In the genomic region with DNA sequence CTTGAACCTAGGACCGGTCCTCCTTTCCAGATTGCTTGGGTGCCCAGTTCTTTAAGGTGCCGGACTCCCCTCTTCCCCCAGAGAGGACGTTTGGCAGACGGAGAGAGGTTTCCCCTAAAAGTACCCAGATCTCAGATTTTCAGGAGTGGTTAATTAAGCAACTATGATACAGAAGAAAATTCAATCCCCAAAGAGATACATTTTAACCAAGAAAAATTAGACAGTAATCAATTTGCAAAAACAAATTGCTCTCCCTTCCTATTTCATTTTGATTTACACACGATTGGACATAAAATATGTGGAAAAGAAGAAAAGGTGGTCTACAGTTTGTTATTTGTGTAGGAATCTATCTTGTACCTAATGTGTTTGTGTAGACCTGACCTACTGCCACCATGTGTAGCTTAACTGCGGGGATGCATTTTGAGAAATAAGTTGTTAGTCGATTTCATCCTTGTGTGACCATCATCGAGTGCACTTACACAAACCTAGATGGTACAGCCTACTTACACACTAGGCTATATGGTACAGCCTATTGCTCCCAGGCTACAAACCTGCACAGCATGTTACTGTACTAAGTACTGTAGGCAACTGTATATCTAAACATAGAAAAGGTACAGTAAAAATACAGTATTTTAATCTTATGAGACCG, we compare ENCODE assay signal across 8 cellular contexts. TPM values are rescaled to one million over a fixed set of nuclear protein-coding genes. Genes with fewer than 3 reads are reported as not detected.
DNase-seq lines count a peak whose midpoint lies in the region; ATAC-seq and TF ChIP-seq lines count a peak whose summit lies in the region.

No MANE protein-coding gene starts in this region.

- H3K4me3 Mint-ChIP-seq in dendritic cell treated with granulocyte-macrophage colony-stimulating factor and Interleukin-4, amounts not matched to agents 40 ng/mL and 50 ng/mL, for 4 days = peak overlapping the region; percentile 97
- peak overlapping the region; percentile 96 to 99 (median 98) for H3K4me3 Mint-ChIP-seq in naive thymus-derived CD8-positive, alpha-beta T cell

- H3K9me3 Mint-ChIP-seq in dendritic cell treated with granulocyte-macrophage colony-stimulating factor and Interleukin-4, amounts not matched to agents 40 ng/mL and 50 ng/mL, for 4 days = no peaks in the 10 kb centered on the region
- H3K9me3 Mint-ChIP-seq in naive thymus-derived CD8-positive, alpha-beta T cell = no peaks in the 10 kb centered on the region

- ATAC-seq in naive thymus-derived CD8-positive, alpha-beta T cell = no peak
- ATAC-seq in GM21447 (IDR thresholded peaks at IDR 0.05; ENCODE audit: unreplicated experiment) = no peak

- DNase-seq in GM12865 (ENCODE audit: low read depth) (peak; percentile 7), NCI-H510A treated with DMSO at 0.1 percent for 48 hours (lab: John Stamatoyannopoulos, UW) (peak; percentile 52), MV-4-11 (lab: John Stamatoyannopoulos, UW) (no peak), head of caudate nucleus (no peak)
- DNase-seq in naive thymus-derived CD8-positive, alpha-beta T cell = no peak
- no peak for DNase-seq in NK-92 treated with Interleukin-12 subunit alpha and Interleukin-12 subunit beta, amount 100 ng/mL, for 24 hours (lab: John Stamatoyannopoulos, UW)

- H3K4me3 ChIP-seq in GM12865 (ENCODE audit: low read depth, low read length) = peak overlapping the region; percentile 80

- H3K27me3 Mint-ChIP-seq in dendritic cell treated with granulocyte-macrophage colony-stimulating factor and Interleukin-4, amounts not matched to agents 40 ng/mL and 50 ng/mL, for 4 days = no peaks in the 10 kb centered on the region
- H3K27me3 Mint-ChIP-seq in naive thymus-derived CD8-positive, alpha-beta T cell = no peaks in the 10 kb centered on the region

- POLR2A ChIA-PET in naive thymus-derived CD8-positive, alpha-beta T cell (lab: Charles Lee) = interaction anchor here (0.7 to 1.8 kb wide), 3 partner anchors 9 to 17 kb away, joined by 3 to 6 read pairs (median 6); no protein-coding TSS in a partner anchor

- TF ChIP-seq CTCF in GM12865 (IDR thresholded peaks at IDR 0.05; ENCODE audit: insufficient read depth, low read depth, low read length, missing control alignments) = no peak

- peaks cover 26% of the 10 kb centered on the region for H3K4me1 Mint-ChIP-seq in dendritic cell treated with granulocyte-macrophage colony-stimulating factor and Interleukin-4, amounts not matched to agents 40 ng/mL and 50 ng/mL, for 4 days (ENCODE audit: low read depth)
- peaks cover 13 to 52% (median 35%) of the 10 kb centered on the region in 4 donors for H3K4me1 Mint-ChIP-seq in naive thymus-derived CD8-positive, alpha-beta T cell

- peaks cover 30% of the 10 kb centered on the region for H3K36me3 Mint-ChIP-seq in dendritic cell treated with granulocyte-macrophage colony-stimulating factor and Interleukin-4, amounts not matched to agents 40 ng/mL and 50 ng/mL, for 4 days (ENCODE audit: low read depth)
- peaks cover 8 to 36% (median 14%) of the 10 kb centered on the region in 3 donors for H3K36me3 Mint-ChIP-seq in naive thymus-derived CD8-positive, alpha-beta T cell

- peak overlapping the region; percentile 97 for H3K27ac Mint-ChIP-seq in dendritic cell treated with granulocyte-macrophage colony-stimulating factor and Interleukin-4, amounts not matched to agents 40 ng/mL and 50 ng/mL, for 4 days
- H3K27ac Mint-ChIP-seq in naive thymus-derived CD8-positive, alpha-beta T cell = peak overlapping the region; percentile 93 to 100 (median 98)

- intact Hi-C loops in dendritic cell treated with granulocyte-macrophage colony-stimulating factor and Interleukin-4, amounts not matched to agents 40 ng/mL and 50 ng/mL, for 4 days (cut with micrococcal nuclease) = loop anchor here (5.0 to 10.0 kb wide), 3 partner anchors 163 to 795 kb away; a partner anchor contains a TSS
- intact Hi-C loops in head of caudate nucleus (cut with DNase I) = no loop called here

RNA-seq across cellular contexts. Expression of a gene that starts 0.7 kb away (rescaled TPM):
- 10 to 100 TPM; 38.7 to 48.4 TPM for total RNA-seq in naive thymus-derived CD8-positive, alpha-beta T cell
- 10 to 100 TPM; 15.3 to 25.9 (median 19.4) TPM for polyA plus RNA-seq in naive thymus-derived CD8-positive, alpha-beta T cell

RNA-seq across cellular contexts. Expression of a gene that starts 0.8 kb away (rescaled TPM):
- total RNA-seq in naive thymus-derived CD8-positive, alpha-beta T cell = 10 to 100 TPM; 14.8 to 16.3 TPM
- 10 to 100 TPM in 1 of 3 donors, 1 to 10 TPM in 2; 6.3 to 11.7 (median 9.4) TPM for polyA plus RNA-seq in naive thymus-derived CD8-positive, alpha-beta T cell

Comparison
In these comparisons a context has a peak if more than half of its experiments do, and no peak if none do; other contexts are left out.
1. DNase-seq: peak in GM12865 (single experiment) and NCI-H510A treated with DMSO at 0.1 percent for 48 hours (single experiment); none in naive thymus-derived CD8-positive, alpha-beta T cell (0 of 10), MV-4-11 (single experiment), NK-92 treated with Interleukin-12 subunit alpha and Interleukin-12 subunit beta, amount 100 ng/mL, for 24 hours (single experiment) and head of caudate nucleus (0 of 42).